8 cellular contexts compared by ENCODE assay signal in the genomic region with DNA sequence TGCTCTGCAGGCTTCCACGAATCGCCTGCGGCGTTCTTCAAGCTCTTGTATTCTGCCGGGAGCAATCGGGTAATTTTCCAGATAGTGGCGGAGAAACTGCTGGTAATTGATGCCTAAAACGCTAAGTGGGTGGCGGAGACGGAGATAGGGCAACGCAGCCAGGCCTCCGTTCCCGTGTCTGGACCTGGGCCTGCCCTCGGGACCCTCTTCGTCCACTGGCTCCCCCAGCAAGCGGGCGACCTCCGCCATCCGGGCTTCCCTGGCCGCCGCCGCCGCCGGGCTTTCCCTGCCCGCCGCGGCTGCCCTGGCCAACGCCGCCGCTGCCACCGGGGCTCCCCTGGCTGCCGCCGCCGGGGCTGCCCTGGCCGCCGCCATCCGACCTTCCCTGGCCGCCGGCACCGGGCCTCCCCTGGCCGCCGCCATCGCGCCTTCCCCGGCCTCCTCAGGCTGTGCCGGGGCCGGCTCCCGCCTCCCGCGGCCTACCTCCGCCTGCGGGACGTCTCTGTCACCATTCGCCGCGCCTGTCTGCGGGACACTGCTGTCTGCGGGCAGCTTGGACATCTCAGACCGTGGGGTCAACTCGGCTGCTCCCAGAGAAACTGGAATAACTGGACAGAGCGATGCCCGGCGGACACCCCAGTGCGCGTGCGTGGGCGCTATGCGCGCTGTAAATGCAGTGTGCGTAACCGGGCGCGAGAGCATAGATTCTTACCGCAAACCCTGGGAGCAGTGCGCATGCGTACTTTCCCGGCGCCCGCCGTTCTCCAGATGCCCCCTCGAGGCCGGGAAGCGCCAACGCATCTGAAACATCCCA. TPM values are rescaled to one million over a fixed set of nuclear protein-coding genes. Genes with fewer than 3 reads are reported as not detected.
A peak's percentile ranks its signal among the peaks of the same experiment; 100 is the strongest.
DNase-seq lines count a peak whose midpoint lies in the region; ATAC-seq and TF ChIP-seq lines count a peak whose summit lies in the region.

A gene with protein sequence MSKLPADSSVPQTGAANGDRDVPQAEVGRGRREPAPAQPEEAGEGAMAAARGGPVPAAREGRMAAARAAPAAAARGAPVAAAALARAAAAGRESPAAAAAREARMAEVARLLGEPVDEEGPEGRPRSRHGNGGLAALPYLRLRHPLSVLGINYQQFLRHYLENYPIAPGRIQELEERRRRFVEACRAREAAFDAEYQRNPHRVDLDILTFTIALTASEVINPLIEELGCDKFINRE (minus strand): TSS at position 643 of the 814 bp plus-strand sequence. CDS start 82 bp downstream, at position 561.

- peak within 1 kb of the TSS; percentile 81 for H3K27ac ChIP-seq in cingulate gyrus (ENCODE audit: low read depth, low read length)

- ATAC-seq in HG03442 (IDR thresholded peaks at IDR 0.05; ENCODE audit: unreplicated experiment): peak; percentile 82
- ATAC-seq in activated CD4-positive, alpha-beta T cell treated with anti-CD3 and anti-CD28 coated beads for 36 hours: peak; percentile 80

- POLR2A ChIA-PET in activated CD4-positive, alpha-beta T cell treated with anti-CD3 and anti-CD28 coated beads for 36 hours (lab: Charles Lee): interaction anchor here (1.3 kb wide), 1 partner anchor 104 kb away, joined by 7 read pairs; a partner anchor contains a TSS

- TF ChIP-seq POLR2A in GM19099 (IDR thresholded peaks at IDR 0.05; ENCODE audit: extremely low read depth, insufficient read length, low read depth): peak; percentile 82

- CTCF ChIA-PET in activated CD4-positive, alpha-beta T cell treated with anti-CD3 and anti-CD28 coated beads for 36 hours (lab: Charles Lee): interaction anchor here (0.7 to 3.7 kb wide), 10 partner anchors 12 to 284 kb away, joined by 3 to 25 read pairs (median 4); no protein-coding TSS in a partner anchor

- H3K36me3 Mint-ChIP-seq in activated CD4-positive, alpha-beta T cell treated with anti-CD3 and anti-CD28 coated beads for 36 hours (ENCODE audit: low read depth): peaks cover 13% of the 10 kb centered on the region

- H3K9me3 Mint-ChIP-seq in activated CD4-positive, alpha-beta T cell treated with anti-CD3 and anti-CD28 coated beads for 36 hours (ENCODE audit: low read depth): no peaks in the 10 kb centered on the region

- no peaks in the 10 kb centered on the region for H3K27me3 Mint-ChIP-seq in activated CD4-positive, alpha-beta T cell treated with anti-CD3 and anti-CD28 coated beads for 36 hours

- peak within 1 kb of the TSS; percentile 94 for H3K27ac Mint-ChIP-seq in activated CD4-positive, alpha-beta T cell treated with anti-CD3 and anti-CD28 coated beads for 36 hours

- peak within 1 kb of the TSS; percentile 84 for H3K4me3 Mint-ChIP-seq in activated CD4-positive, alpha-beta T cell treated with anti-CD3 and anti-CD28 coated beads for 36 hours

- DNase-seq in Ammon's horn (ENCODE audit: low spot score): peak; percentile 96
- peak; percentile 96 for DNase-seq in NCI-H510A treated with DMSO at 0.1 percent for 48 hours (lab: John Stamatoyannopoulos, UW)
- DNase-seq in activated CD4-positive, alpha-beta T cell treated with anti-CD3 and anti-CD28 coated beads for 36 hours: peak; percentile 98
- DNase-seq in kidney glomerular epithelial cell (lab: John Stamatoyannopoulos, UW): peak; percentile 90
- DNase-seq in stimulated activated CD4-positive, alpha-beta T cell treated with anti-CD3 and anti-CD28 coated beads, Interleukin-1b, Interleukin-23, amount 100 ng/mL, for 1 hour (ENCODE audit: low read depth in 2 of 2): peak; percentile 88 to 92

- intact Hi-C loops in activated CD4-positive, alpha-beta T cell treated with anti-CD3 and anti-CD28 coated beads for 36 hours (cut with DNase I, micrococcal nuclease): loop anchor here (1.0 to 10.0 kb wide), 9 partner anchors 7 to 417 kb away; a partner anchor contains a TSS

- peaks cover 53% of the 10 kb centered on the region for H3K4me1 Mint-ChIP-seq in activated CD4-positive, alpha-beta T cell treated with anti-CD3 and anti-CD28 coated beads for 36 hours

RNA-seq across cellular contexts. Expression of the gene that starts here (rescaled TPM):
- 10 to 100 TPM in 1 of 2 experiments, 1 to 10 TPM in 1; 9.0 to 10.7 TPM for total RNA-seq in activated CD4-positive, alpha-beta T cell treated with anti-CD3 and anti-CD28 coated beads for 36 hours

Comparison
In these comparisons a context has a peak if more than half of its experiments do, and no peak if none do; other contexts are left out.
1. Peak in every context shown above with its lines: DNase-seq, ATAC-seq and H3K27ac ChIP-seq.